In the genomic region with DNA sequence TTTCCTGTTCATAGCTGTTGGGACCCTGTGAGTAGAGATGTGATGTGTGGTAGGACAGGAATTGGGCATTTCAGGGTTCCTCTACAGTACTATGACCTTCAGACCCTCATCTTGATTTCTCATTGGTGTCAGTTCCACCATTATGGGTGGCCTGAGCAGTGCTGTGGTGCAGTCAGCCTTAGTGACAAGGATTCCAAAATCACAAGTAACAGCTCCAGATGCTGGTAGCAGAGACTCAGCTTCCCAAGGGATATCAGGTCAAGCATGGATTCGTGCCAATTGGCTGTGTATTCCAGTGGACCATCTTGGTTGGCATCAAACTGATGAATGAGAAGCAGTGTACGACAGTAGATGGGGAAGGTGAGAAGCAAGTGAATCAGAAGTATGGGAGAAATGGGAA, we compare ENCODE assay signal across 21 cellular contexts.
"Had no signal": no experiment of that assay in that cellular context is flagged by ENCODE, and none has a peak within 500 bp of the region (broad histone marks: within the 10 kb centered on the region; RNA-seq: fewer than 3 reads in every experiment).

No MANE protein-coding gene starts in this region.

- H3K9me3 Mint-ChIP-seq: activated CD4-positive, alpha-beta memory T cell treated with anti-CD3 and anti-CD28 coated beads for 36 hours; endodermal cell; neural progenitor cell had no signal

- ATAC-seq: activated T-cell treated with anti-CD3 and anti-CD28 coated beads, Interleukin-2, amount 50 U/mL, for 72 hours; esophagus mucosa; heart right ventricle; naive thymus-derived CD8-positive, alpha-beta T cell; right cardiac atrium; T-cell had no signal

- H3K36me3 ChIP-seq: breast epithelium had no signal

- H3K27ac Mint-ChIP-seq: activated CD4-positive, alpha-beta memory T cell treated with anti-CD3 and anti-CD28 coated beads for 36 hours; activated naive CD8-positive, alpha-beta T cell treated with anti-CD3 and anti-CD28 coated beads, Interleukin-2, amount 10 ng/mL, durations not matched to agents 7 days and 5 days; endodermal cell; neural progenitor cell had no signal

- H3K4me3 Mint-ChIP-seq: activated CD4-positive, alpha-beta memory T cell treated with anti-CD3 and anti-CD28 coated beads for 36 hours; activated naive CD8-positive, alpha-beta T cell treated with anti-CD3 and anti-CD28 coated beads, Interleukin-2, amount 10 ng/mL, durations not matched to agents 7 days and 5 days; activated T-cell treated with anti-CD3 and anti-CD28 coated beads, Interleukin-2, amount 50 U/mL, for 72 hours; endodermal cell; naive thymus-derived CD8-positive, alpha-beta T cell; neural progenitor cell; T-cell had no signal

- H3K4me1 ChIP-seq: breast epithelium had no signal

- H3K27me3 Mint-ChIP-seq: activated CD4-positive, alpha-beta memory T cell treated with anti-CD3 and anti-CD28 coated beads for 36 hours; activated naive CD8-positive, alpha-beta T cell treated with anti-CD3 and anti-CD28 coated beads, Interleukin-2, amount 10 ng/mL, durations not matched to agents 7 days and 5 days; naive thymus-derived CD8-positive, alpha-beta T cell; T-cell had no signal

- H3K27me3 ChIP-seq: breast epithelium, heart right ventricle, neural progenitor cell, spleen, tibial nerve had no signal

- H3K4me3 ChIP-seq: breast epithelium, heart right ventricle, neural progenitor cell, spleen, tibial nerve had no signal

- H3K9me3 ChIP-seq: breast epithelium, heart right ventricle, tibial nerve had no signal

- H3K27ac ChIP-seq: breast epithelium, heart right ventricle, neural progenitor cell, tibial nerve, VCaP had no signal

- DNase-seq: activated CD4-positive, alpha-beta memory T cell treated with anti-CD3 and anti-CD28 coated beads for 36 hours; activated CD4-positive, alpha-beta T cell treated with anti-CD3 and anti-CD28 coated beads for 48 hours; activated effector memory CD4-positive, alpha-beta T cell treated with Interleukin-2 at 50 U/mL for 16 hours; activated naive CD4-positive, alpha-beta T cell treated with Interleukin-2 at 50 U/mL for 16 hours; activated naive CD8-positive, alpha-beta T cell treated with anti-CD3 and anti-CD28 coated beads, Interleukin-2, amount 10 ng/mL, durations not matched to agents 7 days and 5 days; activated T-cell treated with anti-CD3 and anti-CD28 coated beads, Interleukin-2, amount 50 U/mL, for 72 hours; amygdala; central memory CD4-positive, alpha-beta T cell; endodermal cell; foreskin fibroblast; heart right ventricle; naive thymus-derived CD8-positive, alpha-beta T cell; right cardiac atrium; spleen; stimulated activated naive CD4-positive, alpha-beta T cell; T-cell had no signal

- H3K9ac ChIP-seq: neural progenitor cell had no signal
